ENCODE assay signal across 7 cellular contexts in genomic region chr5:39275865-39276264, GRCh38. TPM values are rescaled to one million over a fixed set of nuclear protein-coding genes. Genes with fewer than 3 reads are reported as not detected.
"Had no signal": no experiment of that assay in that cellular context is flagged by ENCODE, and none has a peak within 500 bp of the region (broad histone marks: within the 10 kb centered on the region; RNA-seq: fewer than 3 reads in every experiment).

No MANE protein-coding gene starts in this region.

RNA-seq across cellular contexts. Expression of gene FYB1, which starts 56.5 kb away (rescaled TPM):
- total RNA-seq: cardiac muscle cell, chondrocyte, fibroblast of lung, myocyte, osteocyte, progenitor cell of endocrine pancreas had no signal
- polyA plus RNA-seq: cardiac muscle cell, fibroblast of lung, SK-N-SH had no signal
